In genomic region chr14:106837870-106838269, GRCh38 we compare ENCODE assay signal across 20 cellular contexts.
"Had no signal": no experiment of that assay in that cellular context is flagged by ENCODE, and none has a peak within 500 bp of the region (broad histone marks: within the 10 kb centered on the region; RNA-seq: fewer than 3 reads in every experiment).

No MANE protein-coding gene starts in this region.

- DNase-seq: activated CD4-positive, alpha-beta T cell treated with anti-CD3 and anti-CD28 coated beads for 4 hours; activated CD4-positive, alpha-beta T cell treated with anti-CD3 and anti-CD28 coated beads, Interleukin-2, amount 50 U/mL, for 4 hours; activated naive CD4-positive, alpha-beta T cell; activated T-cell treated with anti-CD3 and anti-CD28 coated beads for 4 hours; activated T-cell treated with anti-CD3 and anti-CD28 coated beads, Interleukin-2, amount 50 U/mL, for 72 hours; effector CD8-positive, alpha-beta T cell; esophagus squamous epithelium; foreskin melanocyte; heart right ventricle; left lung; lower lobe of right lung; mesenchymal stem cell; natural killer cell; right cardiac atrium; stimulated activated CD4-positive, alpha-beta T cell treated with anti-CD3 and anti-CD28 coated beads, Interleukin-15, amount 100 ng/mL, for 24 hours; stimulated activated CD4-positive, alpha-beta T cell treated with anti-CD3 and anti-CD28 coated beads, Interleukin-2, amount 100 ng/mL, for 24 hours; stimulated activated naive B cell treated with anti-CD40 and anti-IgM and Interleukin-4, amounts not matched to agents 10 μg/mL and 1 μg/mL and 100 μg/mL, for 72 hours; stomach; thyroid gland; upper lobe of left lung had no signal
